ENCODE assay signal across 19 cellular contexts in the genomic region with DNA sequence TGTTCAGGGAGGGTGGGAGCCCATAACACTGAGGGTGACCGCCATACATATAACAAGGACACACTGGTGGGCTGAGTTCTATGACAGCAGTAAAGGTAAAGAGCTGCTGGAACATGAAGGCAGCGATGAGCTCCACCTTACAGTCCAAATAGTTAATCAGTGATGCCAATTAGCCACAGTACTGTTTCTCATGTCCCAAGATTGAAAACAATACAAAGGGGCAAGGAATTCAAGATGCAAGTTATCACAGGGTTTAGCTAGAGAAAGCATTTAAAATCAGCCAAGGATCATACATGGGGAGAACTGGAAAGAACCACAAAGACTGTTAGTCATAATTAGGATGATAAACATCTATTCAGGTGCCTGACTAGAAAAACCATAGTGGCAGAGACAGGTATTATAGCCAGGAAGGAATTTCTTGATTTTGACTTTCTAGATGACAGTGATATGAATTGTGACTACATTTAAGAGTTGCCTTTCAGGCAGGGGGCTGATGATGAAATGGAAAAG.
DNase-seq lines count a peak whose midpoint lies in the region; ATAC-seq, FAIRE-seq and TF ChIP-seq lines count a peak whose summit lies in the region.
"Had no signal": no experiment of that assay in that cellular context is flagged by ENCODE, and none has a peak within 500 bp of the region (broad histone marks: within the 10 kb centered on the region; RNA-seq: fewer than 3 reads in every experiment).

No MANE protein-coding gene starts in this region.

- CTCF ChIA-PET in A549 (lab: Yijun Ruan, JAX), result no interaction called here

- H3K9me3 Mint-ChIP-seq in nephron progenitor cell, result peaks cover 8% of the 10 kb centered on the region

- FAIRE-seq in A549 (lab: Jason Lieb, UNC) (peak; percentile 36), bronchial epithelial cell (lab: Jason Lieb, UNC) (no peak)
- FAIRE-seq: GM12891, GM19239 had no signal

- H3K27ac Mint-ChIP-seq in nephron progenitor cell, result peak overlapping the region; percentile 76
- H3K27ac Mint-ChIP-seq: CD4-positive, alpha-beta memory T cell; GM23338; HFFc6 had no signal

- peaks cover 5% of the 10 kb centered on the region for H3K36me3 Mint-ChIP-seq in nephron progenitor cell (ENCODE audit: low read depth)

- no peak for TF ChIP-seq CTCF in A549 (IDR thresholded peaks at IDR 0.05)
- TF ChIP-seq CTCF in bronchial epithelial cell (IDR thresholded peaks at IDR 0.05; ENCODE audit: insufficient read depth, low read length, severe bottlenecking), result no peak
- TF ChIP-seq CTCF in nephron progenitor cell (IDR thresholded peaks at IDR 0.05), result no peak
- no peak for TF ChIP-seq CTCF in GM13977 (IDR thresholded peaks at IDR 0.05; ENCODE audit: extremely low read depth, insufficient read depth, missing control alignments)

- no peak overlapping the region for H3K27ac ChIP-seq in A549

- no peak for DNase-seq in A549 (ENCODE audit: low read depth in 1 of 2, low spot score in 1 of 2)
- DNase-seq in bronchial epithelial cell (ENCODE audit: low read depth), result peak; percentile 7
- no peak for DNase-seq in nephron progenitor cell
- no peak for DNase-seq in stimulated activated CD4-positive, alpha-beta T cell treated with anti-CD3 and anti-CD28 coated beads, Interleukin-12 subunit alpha, Interleukin-12 subunit beta, amount 100 ng/mL, for 4 hours
- no peak for DNase-seq in GM13977 (ENCODE audit: low spot score)
- DNase-seq: 8988T; C1 segment of cervical spinal cord; Calu3; CD4-positive, alpha-beta memory T cell; COR-L47; DMS53; DMS79 treated with DMSO at 0.1 percent for 48 hours; GF-D8; HFFc6 had no signal

- H3K4me3 Mint-ChIP-seq in nephron progenitor cell, result no peak overlapping the region
- H3K4me3 Mint-ChIP-seq: CD4-positive, alpha-beta memory T cell; GM23338; HFFc6 had no signal

- TF ChIP-seq EP300 in A549 (IDR thresholded peaks at IDR 0.05), result no peak

- TF ChIP-seq RAD21 in A549 (conservative IDR thresholded peaks at IDR 0.05 in 1 of 2, IDR thresholded peaks at IDR 0.05 in 1 of 2), result no peak

- TF ChIP-seq POLR2A in A549 (IDR thresholded peaks at IDR 0.05; ENCODE audit: low read length), result no peak

- no peaks in the 10 kb centered on the region for H3K27me3 ChIP-seq in bronchial epithelial cell (ENCODE audit: control insufficient read depth, insufficient read depth, low read length)

- in situ Hi-C loops in GM13977 (cut with MboI; ENCODE audit: low pct_unique_long_range_greater_than_20kb, low sequenced_read_pairs, unreplicated experiment), result no loop called here

- POLR2A ChIA-PET in A549 (lab: Yijun Ruan, JAX), result no interaction called here

- WGBS in A549 (ENCODE audit: missing lambda C conversion rate), result 71% methylated on average over 2 of the region's 2 CpGs

- H3K27me3 Mint-ChIP-seq in nephron progenitor cell (ENCODE audit: low read depth, poor library complexity), result no peaks in the 10 kb centered on the region
- H3K27me3 Mint-ChIP-seq: CD4-positive, alpha-beta memory T cell had no signal

- H3K36me3 ChIP-seq in bronchial epithelial cell (ENCODE audit: control insufficient read depth, insufficient read depth, low read length), result no peaks in the 10 kb centered on the region
- H3K36me3 ChIP-seq: HAP-1 had no signal

- no peaks in the 10 kb centered on the region for H3K4me1 Mint-ChIP-seq in nephron progenitor cell
- H3K4me1 Mint-ChIP-seq: CD4-positive, alpha-beta memory T cell had no signal

- no peaks in the 10 kb centered on the region for H3K9me3 ChIP-seq in A549
- H3K9me3 ChIP-seq: HAP-1 had no signal

- H3K4me2 ChIP-seq in A549, result no peak overlapping the region
- H3K4me2 ChIP-seq: GM23338 had no signal

- no peaks in the 10 kb centered on the region for H3K4me1 ChIP-seq in A549

- H3K4me3 ChIP-seq in A549 (no peak overlapping the region), bronchial epithelial cell (ENCODE audit: low read depth, low read length) (no peak overlapping the region)
- H3K4me3 ChIP-seq: GM23338, HAP-1 had no signal

- ATAC-seq in A549 (no peak), GM19467 (IDR thresholded peaks at IDR 0.05; ENCODE audit: unreplicated experiment) (no peak)
- ATAC-seq: GM23338 had no signal

TF ChIP-seq in A549, 52 proteins besides CTCF, POLR2A, EP300 and RAD21:
- TF ChIP-seq SREBF2 (IDR thresholded peaks at IDR 0.05), result no peak
- no peak for TF ChIP-seq BHLHE40 (IDR thresholded peaks at IDR 0.05; ENCODE audit: low read depth, low read length)
- TF ChIP-seq, protein P1, sequence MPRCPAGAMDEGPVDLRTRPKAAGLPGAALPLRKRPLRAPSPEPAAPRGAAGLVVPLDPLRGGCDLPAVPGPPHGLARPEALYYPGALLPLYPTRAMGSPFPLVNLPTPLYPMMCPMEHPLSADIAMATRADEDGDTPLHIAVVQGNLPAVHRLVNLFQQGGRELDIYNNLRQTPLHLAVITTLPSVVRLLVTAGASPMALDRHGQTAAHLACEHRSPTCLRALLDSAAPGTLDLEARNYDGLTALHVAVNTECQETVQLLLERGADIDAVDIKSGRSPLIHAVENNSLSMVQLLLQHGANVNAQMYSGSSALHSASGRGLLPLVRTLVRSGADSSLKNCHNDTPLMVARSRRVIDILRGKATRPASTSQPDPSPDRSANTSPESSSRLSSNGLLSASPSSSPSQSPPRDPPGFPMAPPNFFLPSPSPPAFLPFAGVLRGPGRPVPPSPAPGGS (IDR thresholded peaks at IDR 0.05), result no peak
- no peak for TF ChIP-seq HOXB5 (CRISPR knock-in tag; IDR thresholded peaks at IDR 0.05)
- TF ChIP-seq MAZ (IDR thresholded peaks at IDR 0.05; ENCODE audit: borderline replicate concordance, low read depth, low read length), result no peak
- TF ChIP-seq CHD2 (IDR thresholded peaks at IDR 0.05; ENCODE audit: low read length, partially characterized antibody), result no peak
- TF ChIP-seq, protein P2, sequence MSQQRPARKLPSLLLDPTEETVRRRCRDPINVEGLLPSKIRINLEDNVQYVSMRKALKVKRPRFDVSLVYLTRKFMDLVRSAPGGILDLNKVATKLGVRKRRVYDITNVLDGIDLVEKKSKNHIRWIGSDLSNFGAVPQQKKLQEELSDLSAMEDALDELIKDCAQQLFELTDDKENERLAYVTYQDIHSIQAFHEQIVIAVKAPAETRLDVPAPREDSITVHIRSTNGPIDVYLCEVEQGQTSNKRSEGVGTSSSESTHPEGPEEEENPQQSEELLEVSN (IDR thresholded peaks at IDR 0.05; ENCODE audit: borderline replicate concordance, low read depth), result no peak
- TF ChIP-seq, protein P3, sequence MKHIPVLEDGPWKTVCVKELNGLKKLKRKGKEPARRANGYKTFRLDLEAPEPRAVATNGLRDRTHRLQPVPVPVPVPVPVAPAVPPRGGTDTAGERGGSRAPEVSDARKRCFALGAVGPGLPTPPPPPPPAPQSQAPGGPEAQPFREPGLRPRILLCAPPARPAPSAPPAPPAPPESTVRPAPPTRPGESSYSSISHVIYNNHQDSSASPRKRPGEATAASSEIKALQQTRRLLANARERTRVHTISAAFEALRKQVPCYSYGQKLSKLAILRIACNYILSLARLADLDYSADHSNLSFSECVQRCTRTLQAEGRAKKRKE (CRISPR knock-in tag; IDR thresholded peaks at IDR 0.05; ENCODE audit: low read depth), result no peak
- no peak for TF ChIP-seq RARB (CRISPR knock-in tag; IDR thresholded peaks at IDR 0.05)
